ENCODE assay signal across 8 cellular contexts in the genomic region with DNA sequence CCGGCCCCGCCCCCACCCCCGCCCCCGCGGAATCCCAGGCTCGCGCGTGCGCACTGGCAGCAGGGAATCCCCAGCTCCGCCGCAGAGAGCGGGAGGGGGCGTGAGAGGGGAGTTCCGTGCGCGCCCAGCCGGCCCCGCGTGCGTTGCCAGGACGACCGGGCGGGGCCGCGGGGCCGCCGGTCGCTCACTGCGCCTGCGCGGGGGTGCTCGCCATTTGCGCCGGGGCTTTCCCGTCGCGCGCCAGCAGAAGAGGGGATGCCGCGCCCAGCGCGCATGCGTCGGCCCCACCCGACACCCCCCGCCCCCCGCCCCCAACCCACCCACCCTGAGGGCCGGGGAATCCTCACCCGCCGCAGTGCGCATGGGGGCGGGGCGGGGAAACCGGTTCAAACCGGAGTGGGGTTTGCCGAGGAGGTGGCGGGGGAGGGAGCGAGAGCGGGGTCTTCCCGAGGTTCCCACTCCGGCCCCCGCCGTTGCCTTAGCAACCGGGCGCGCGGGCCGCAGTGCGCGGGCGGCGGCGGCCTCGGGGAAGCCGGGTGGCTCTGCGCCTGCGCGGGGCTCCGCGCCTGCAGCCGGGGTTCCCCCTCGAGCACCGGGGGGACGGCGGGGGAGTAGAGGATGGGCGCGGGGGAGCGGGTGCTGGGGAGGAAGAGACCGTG. TPM values are rescaled to one million over a fixed set of nuclear protein-coding genes. Genes with fewer than 3 reads are reported as not detected.
DNase-seq lines count a peak whose midpoint lies in the region; ATAC-seq and TF ChIP-seq lines count a peak whose summit lies in the region.

No MANE protein-coding gene starts in this region.

- peak overlapping the region; percentile 57 for H3K4me3 Mint-ChIP-seq in activated T-cell treated with anti-CD3 and anti-CD28 coated beads, Interleukin-2, amount 50 U/mL, for 24 hours
- H3K4me3 Mint-ChIP-seq in naive thymus-derived CD4-positive, alpha-beta T cell = peak overlapping the region in 9 of 10 donors; percentile 68 to 88 (median 84)

- H3K4me1 ChIP-seq in Karpas-422 (ENCODE audit: low read length) = peaks cover 42% of the 10 kb centered on the region
- peaks cover 26% of the 10 kb centered on the region for H3K4me1 ChIP-seq in PC-9 (replicated peaks; ENCODE audit: insufficient read depth)
- peaks cover 44 to 83% (median 78%) of the 10 kb centered on the region in 4 donors for H3K4me1 ChIP-seq in esophagus muscularis mucosa
- H3K4me1 ChIP-seq in naive thymus-derived CD4-positive, alpha-beta T cell (ENCODE audit: control insufficient read depth in 2 of 2, insufficient read depth in 2 of 2, low read length in 2 of 2) = peaks cover 37 to 50% of the 10 kb centered on the region in 2 donors

- peaks cover 56% of the 10 kb centered on the region for H3F3A ChIP-seq in PC-9 (ENCODE audit: insufficient read depth, low read depth)

- H3K27me3 ChIP-seq in Karpas-422 (ENCODE audit: low read length) (no peaks in the 10 kb centered on the region), PC-9 (ENCODE audit: insufficient read depth, low read depth) (peaks cover 41% of the 10 kb centered on the region), esophagus muscularis mucosa (peaks cover 8 to 49% (median 31%) of the 10 kb centered on the region in 4 donors)
- H3K27me3 ChIP-seq in naive thymus-derived CD4-positive, alpha-beta T cell (ENCODE audit: control insufficient read depth in 2 of 2, insufficient read depth in 2 of 2, low read length in 2 of 2) = peaks cover 17 to 27% of the 10 kb centered on the region in 2 donors

- intact Hi-C loops in PC-9 (cut with micrococcal nuclease; ENCODE audit: unreplicated experiment) (loop anchor here (2.0 kb wide), 1 partner anchor 49 kb away; no protein-coding TSS in a partner anchor), esophagus muscularis mucosa (cut with DNase I) (loop anchor here (10.0 kb wide), 1 partner anchor 117 kb away; no protein-coding TSS in a partner anchor)
- intact Hi-C loops in naive thymus-derived CD4-positive, alpha-beta T cell (cut with micrococcal nuclease) = loop anchor here (1.0 to 10.0 kb wide), 10 partner anchors 10 to 467 kb away; partner anchors contain the start of genes CCDC124 (in 1 of the 2), MPV17L2 (in 1 of the 2), PIK3R2 (in 1 of the 2) and SSBP4 (in 1 of the 2)

- no peak overlapping the region for H3K27ac ChIP-seq in Karpas-422 (ENCODE audit: low read length)
- H3K27ac ChIP-seq in PC-9 = no peak overlapping the region
- H3K27ac ChIP-seq in esophagus muscularis mucosa (replicated peaks in 1 of 4) = peak overlapping the region; percentile 58 to 76 (median 71)
- H3K27ac ChIP-seq in naive thymus-derived CD4-positive, alpha-beta T cell (ENCODE audit: low read depth, low read length) = peak overlapping the region; percentile 99

- no peak overlapping the region for H3K27ac Mint-ChIP-seq in activated T-cell treated with anti-CD3 and anti-CD28 coated beads, Interleukin-2, amount 50 U/mL, for 24 hours
- H3K27ac Mint-ChIP-seq in naive thymus-derived CD4-positive, alpha-beta T cell = peak overlapping the region in 7 of 9 donors; percentile 48 to 96 (median 87)

- H3K27me3 Mint-ChIP-seq in activated T-cell treated with anti-CD3 and anti-CD28 coated beads, Interleukin-2, amount 50 U/mL, for 24 hours = peaks cover 41% of the 10 kb centered on the region
- peaks cover 27 to 43% (median 30%) of the 10 kb centered on the region in 5 donors for H3K27me3 Mint-ChIP-seq in naive thymus-derived CD4-positive, alpha-beta T cell

- DNase-seq in DMS 273 treated with DMSO at 0.1 percent for 48 hours (lab: John Stamatoyannopoulos, UW) (peak; percentile 88), Karpas-422 (peak; percentile 98), PC-9 (peak; percentile 76 to 95), esophagus muscularis mucosa (ENCODE audit: extremely low spot score) (peak; percentile 94)
- DNase-seq in activated T-cell treated with anti-CD3 and anti-CD28 coated beads, Interleukin-2, amount 50 U/mL, for 24 hours = peak; percentile 96
- DNase-seq in naive thymus-derived CD4-positive, alpha-beta T cell = peak; percentile 91 to 99 (median 95)
- peak; percentile 82 for DNase-seq in stimulated activated CD8-positive, alpha-beta memory T cell treated with anti-CD3 and anti-CD28 coated beads, Interleukin-7, amount 100 ng/mL, for 24 hours (ENCODE audit: low read depth)

- H3K9me3 ChIP-seq in Karpas-422 (ENCODE audit: low read length) (no peaks in the 10 kb centered on the region), PC-9 (ENCODE audit: insufficient read depth, low read depth) (no peaks in the 10 kb centered on the region), esophagus muscularis mucosa (no peaks in the 10 kb centered on the region)
- H3K9me3 ChIP-seq in naive thymus-derived CD4-positive, alpha-beta T cell (ENCODE audit: control insufficient read depth in 2 of 3, low read length in 3 of 3) = no peaks in the 10 kb centered on the region

- peak; percentile 35 for ATAC-seq in GM21786 (IDR thresholded peaks at IDR 0.05; ENCODE audit: unreplicated experiment)
- ATAC-seq in naive thymus-derived CD4-positive, alpha-beta T cell = peak; percentile 87

- peaks cover 16% of the 10 kb centered on the region for H3K36me3 Mint-ChIP-seq in activated T-cell treated with anti-CD3 and anti-CD28 coated beads, Interleukin-2, amount 50 U/mL, for 24 hours (ENCODE audit: low read depth)
- H3K36me3 Mint-ChIP-seq in naive thymus-derived CD4-positive, alpha-beta T cell = peaks cover 0 to 4% (median 0%) of the 10 kb centered on the region in 5 donors

- no peaks in the 10 kb centered on the region for H3K36me3 ChIP-seq in Karpas-422 (ENCODE audit: insufficient read depth, low read length)
- no peaks in the 10 kb centered on the region for H3K36me3 ChIP-seq in PC-9 (ENCODE audit: low read depth)
- peaks cover 0 to 9% (median 8%) of the 10 kb centered on the region in 4 donors for H3K36me3 ChIP-seq in esophagus muscularis mucosa
- H3K36me3 ChIP-seq in naive thymus-derived CD4-positive, alpha-beta T cell (ENCODE audit: control insufficient read depth in 2 of 3, insufficient read depth in 3 of 3, low read length in 3 of 3) = peaks cover 0 to 11% (median 0%) of the 10 kb centered on the region in 3 experiments

- CTCF ChIA-PET in PC-9 (lab: Charles Lee) = interaction anchor here (0.6 to 1.3 kb wide), 5 partner anchors 15 to 327 kb away, joined by 3 to 15 read pairs (median 10); partner anchors contain the start of gene CCDC124
- CTCF ChIA-PET in naive thymus-derived CD4-positive, alpha-beta T cell (lab: Charles Lee) = interaction anchor here (0.8 to 4.2 kb wide), 4 partner anchors 10 to 88 kb away, joined by 3 to 23 read pairs (median 8); partner anchors contain the start of genes CCDC124 and RPL18A

- no peak for TF ChIP-seq POLR2A in esophagus muscularis mucosa (IDR thresholded peaks at IDR 0.05; ENCODE audit: low read depth)

- H4K20me1 ChIP-seq in Karpas-422 (ENCODE audit: insufficient read depth, low read depth, low read length) = no peaks in the 10 kb centered on the region
- H4K20me1 ChIP-seq in PC-9 (ENCODE audit: insufficient read depth) = no peaks in the 10 kb centered on the region; the same call in 1 of the 2 replicates

- no peak for TF ChIP-seq CTCF in PC-9 (conservative IDR thresholded peaks at IDR 0.05)
- no peak for TF ChIP-seq CTCF in esophagus muscularis mucosa (IDR thresholded peaks at IDR 0.05)

- POLR2A ChIA-PET in PC-9 (lab: Charles Lee; ENCODE audit: unreplicated experiment) = no interaction called here
- POLR2A ChIA-PET in naive thymus-derived CD4-positive, alpha-beta T cell (lab: Charles Lee) = interaction anchor here (0.7 to 2.4 kb wide), 5 partner anchors 15 to 88 kb away, joined by 3 to 14 read pairs (median 6); partner anchors contain the start of genes ARRDC2, CCDC124 and RPL18A

- no peaks in the 10 kb centered on the region for H3K9me3 Mint-ChIP-seq in activated T-cell treated with anti-CD3 and anti-CD28 coated beads, Interleukin-2, amount 50 U/mL, for 24 hours
- H3K9me3 Mint-ChIP-seq in naive thymus-derived CD4-positive, alpha-beta T cell = peaks cover 0 to 4% (median 0%) of the 10 kb centered on the region in 11 donors

- H3K4me2 ChIP-seq in Karpas-422 (ENCODE audit: low read depth, low read length, poor library complexity, severe bottlenecking) (peak overlapping the region; percentile 63), PC-9 (peak overlapping the region; percentile 72)

- H3K9me2 ChIP-seq in Karpas-422 (replicated peaks; ENCODE audit: insufficient read depth, low read length) = no peaks in the 10 kb centered on the region
- H3K9me2 ChIP-seq in PC-9 (ENCODE audit: insufficient read depth) = no peaks in the 10 kb centered on the region

- peaks cover 53% of the 10 kb centered on the region for H3K4me1 Mint-ChIP-seq in activated T-cell treated with anti-CD3 and anti-CD28 coated beads, Interleukin-2, amount 50 U/mL, for 24 hours (ENCODE audit: low read depth)
- H3K4me1 Mint-ChIP-seq in naive thymus-derived CD4-positive, alpha-beta T cell = peaks cover 22 to 55% (median 43%) of the 10 kb centered on the region in 7 donors

- peak overlapping the region; percentile 39 for H3K9ac ChIP-seq in Karpas-422 (ENCODE audit: low read length)

- H2AFZ ChIP-seq in Karpas-422 (ENCODE audit: low read length) = no peak overlapping the region
- no peak overlapping the region for H2AFZ ChIP-seq in PC-9

- H3K4me3 ChIP-seq in Karpas-422 (ENCODE audit: low read length) (peak overlapping the region; percentile 63; the same call in 1 of the 2 replicates), PC-9 (peak overlapping the region; percentile 62; the same call in 1 of the 2 replicates), esophagus muscularis mucosa (peak overlapping the region; percentile 85 to 93 (median 90))
- H3K4me3 ChIP-seq in naive thymus-derived CD4-positive, alpha-beta T cell (ENCODE audit: low read length) = peak overlapping the region; percentile 41

- TF ChIP-seq EP300 in esophagus muscularis mucosa (IDR thresholded peaks at IDR 0.05) = no peak

- H3K79me2 ChIP-seq in Karpas-422 (ENCODE audit: low read length) = no peaks in the 10 kb centered on the region
- H3K79me2 ChIP-seq in PC-9 (ENCODE audit: low read depth) = no peaks in the 10 kb centered on the region

- WGBS in esophagus muscularis mucosa = 1% methylated on average over 12 of the region's 89 CpGs

- BruUV-seq in PC-9 (replicated peaks; lab: Mats Ljungman, UMichigan) = no TSS peak

RNA-seq across cellular contexts. Expression of gene CCDC124, which starts 15.1 kb away (rescaled TPM):
- total RNA-seq in Karpas-422 (2014; rRNA removed; shearing (Covaris generic); ENCODE audit: low replicate concordance) = 13.9 and 51.6 TPM in 2 replicates
- 114 and 118 TPM in 2 replicates for total RNA-seq in PC-9 (2021)
- total RNA-seq in esophagus muscularis mucosa = 10 to 100 TPM; 51.2 to 97.4 (median 74.3) TPM
- total RNA-seq in naive thymus-derived CD4-positive, alpha-beta T cell = 10 to 100 TPM; 28.7 to 60.5 (median 32.6) TPM
- polyA plus RNA-seq in naive thymus-derived CD4-positive, alpha-beta T cell = 10 to 100 TPM; 31.1 to 63.8 TPM

RNA-seq across cellular contexts. Expression of gene KCNN1, which starts 19.0 kb away (rescaled TPM):
- not detected in 2 replicates for total RNA-seq in Karpas-422 (2014; rRNA removed; shearing (Covaris generic); ENCODE audit: low replicate concordance)
- total RNA-seq in PC-9 (2021) (0.09 TPM in 1 of 2 replicates, not detected in the other), esophagus muscularis mucosa (under 1 TPM in 2 of 4 donors, not detected in 2; 0.17 to 0.23 TPM)
- under 1 TPM in 1 of 5 experiments, not detected in 4; 0.05 TPM for total RNA-seq in naive thymus-derived CD4-positive, alpha-beta T cell
- polyA plus RNA-seq in naive thymus-derived CD4-positive, alpha-beta T cell = not detected

Comparison
In these comparisons a context has a peak if more than half of its experiments do, and no peak if none do; other contexts are left out.
1. H3K27ac ChIP-seq: peak in esophagus muscularis mucosa (4 of 4) and naive thymus-derived CD4-positive, alpha-beta T cell (single experiment); none in Karpas-422 (single experiment) and PC-9 (single experiment).
2. Peak in every context shown above with its lines, with median percentiles within 50 percentile points of each other: DNase-seq and H3K4me3 ChIP-seq.